28 cellular contexts compared by ENCODE assay signal in genomic region chr5:148306446-148306845, GRCh38. TPM values are rescaled to one million over a fixed set of nuclear protein-coding genes. Genes with fewer than 3 reads are reported as not detected.
"Had no signal": no experiment of that assay in that cellular context is flagged by ENCODE, and none has a peak within 500 bp of the region (broad histone marks: within the 10 kb centered on the region; RNA-seq: fewer than 3 reads in every experiment).

No MANE protein-coding gene starts in this region.

- H3K36me3 Mint-ChIP-seq: activated naive CD8-positive, alpha-beta T cell treated with anti-CD3 and anti-CD28 coated beads, Interleukin-2, amount 10 ng/mL, durations not matched to agents 7 days and 5 days had no signal

- ATAC-seq: activated CD8-positive, alpha-beta T cell treated with anti-CD3 and anti-CD28 coated beads for 36 hours; gastroesophageal sphincter; heart left ventricle; left ventricle myocardium superior; mucosa of descending colon; stimulated activated naive B cell treated with anti-CD40 and anti-IgM and Interleukin-4, amounts not matched to agents 10 μg/mL and 1 μg/mL and 100 μg/mL, for 72 hours; upper lobe of right lung had no signal

- H3K27ac Mint-ChIP-seq: activated B cell treated with CpG ODN at 0.5 μM for 24 hours; activated CD8-positive, alpha-beta T cell treated with anti-CD3 and anti-CD28 coated beads for 36 hours; activated naive CD8-positive, alpha-beta T cell treated with anti-CD3 and anti-CD28 coated beads, Interleukin-2, amount 10 ng/mL, durations not matched to agents 7 days and 5 days; activated T-cell treated with anti-CD3 and anti-CD28 coated beads, Interleukin-2, amount 50 U/mL, for 24 hours; activated T-helper 2 cell treated with anti-CD3 and anti-CD28 coated beads, Interferon-gamma antibody, Interleukin-2, Interleukin-4, amounts not matched to agents 10 μg/mL and 5 μg/mL and 100 μg/mL, durations not matched to agents 14 hours and 24 hours and 36 hours; memory B cell; stimulated activated naive B cell treated with anti-CD40 and anti-IgM and Interleukin-4, amounts not matched to agents 10 μg/mL and 1 μg/mL and 100 μg/mL, for 72 hours had no signal

- H3K4me3 Mint-ChIP-seq: activated B cell treated with CpG ODN at 0.5 μM for 24 hours; activated CD8-positive, alpha-beta T cell treated with anti-CD3 and anti-CD28 coated beads for 36 hours; activated naive CD8-positive, alpha-beta T cell treated with anti-CD3 and anti-CD28 coated beads, Interleukin-2, amount 10 ng/mL, durations not matched to agents 7 days and 5 days; activated T-cell treated with anti-CD3 and anti-CD28 coated beads, Interleukin-2, amount 50 U/mL, for 24 hours; memory B cell; naive B cell; neural crest cell; stimulated activated naive B cell treated with anti-CD40 and anti-IgM and Interleukin-4, amounts not matched to agents 10 μg/mL and 1 μg/mL and 100 μg/mL, for 72 hours had no signal

- H3K27ac ChIP-seq: dorsolateral prefrontal cortex, gastroesophageal sphincter, heart left ventricle, spleen, thoracic aorta, upper lobe of right lung had no signal

- DNase-seq: activated B cell treated with CpG ODN at 0.5 μM for 24 hours; activated CD4-positive, alpha-beta T cell treated with anti-CD3 and anti-CD28 coated beads for 4 hours; activated CD8-positive, alpha-beta T cell treated with anti-CD3 and anti-CD28 coated beads for 36 hours; activated naive CD4-positive, alpha-beta T cell treated with Interleukin-2 at 50 U/mL for 16 hours; activated naive CD8-positive, alpha-beta T cell treated with anti-CD3 and anti-CD28 coated beads, Interleukin-2, amount 10 ng/mL, durations not matched to agents 7 days and 5 days; activated T-cell treated with anti-CD3 and anti-CD28 coated beads, Interleukin-2, amount 50 U/mL, for 24 hours; amygdala; dorsolateral prefrontal cortex; erythroblast; heart left ventricle; kidney glomerular epithelial cell; left ventricle myocardium superior; mucosa of descending colon; naive B cell; retina; spleen; stimulated activated CD4-positive, alpha-beta T cell treated with anti-CD3 and anti-CD28 coated beads, Interleukin-4, amount 100 ng/mL, for 4 hours; stimulated activated naive B cell treated with anti-CD40 and anti-IgM and Interleukin-4, amounts not matched to agents 10 μg/mL and 1 μg/mL and 100 μg/mL, for 72 hours; T-helper 2 cell; upper lobe of right lung had no signal

- H3K9me3 Mint-ChIP-seq: activated CD8-positive, alpha-beta T cell treated with anti-CD3 and anti-CD28 coated beads for 36 hours; activated T-helper 2 cell treated with anti-CD3 and anti-CD28 coated beads, Interferon-gamma antibody, Interleukin-2, Interleukin-4, amounts not matched to agents 10 μg/mL and 5 μg/mL and 100 μg/mL, durations not matched to agents 14 hours and 24 hours and 36 hours had no signal

- H3K27me3 Mint-ChIP-seq: activated B cell treated with CpG ODN at 0.5 μM for 24 hours; activated CD8-positive, alpha-beta T cell treated with anti-CD3 and anti-CD28 coated beads for 36 hours; activated naive CD8-positive, alpha-beta T cell treated with anti-CD3 and anti-CD28 coated beads, Interleukin-2, amount 10 ng/mL, durations not matched to agents 7 days and 5 days had no signal

- H3K4me1 Mint-ChIP-seq: activated B cell treated with CpG ODN at 0.5 μM for 24 hours; activated naive CD8-positive, alpha-beta T cell treated with anti-CD3 and anti-CD28 coated beads, Interleukin-2, amount 10 ng/mL, durations not matched to agents 7 days and 5 days; memory B cell; naive B cell; neural crest cell; stimulated activated naive B cell treated with anti-CD40 and anti-IgM and Interleukin-4, amounts not matched to agents 10 μg/mL and 1 μg/mL and 100 μg/mL, for 72 hours had no signal

- H3K4me3 ChIP-seq: dorsolateral prefrontal cortex, gastroesophageal sphincter, heart left ventricle, mucosa of descending colon, spleen, thoracic aorta, upper lobe of right lung had no signal

RNA-seq across cellular contexts. Expression of gene SPINK7, which starts 5.8 kb away (rescaled TPM):
- total RNA-seq: activated B cell treated with CpG ODN at 0.5 μM for 24 hours; activated CD8-positive, alpha-beta T cell treated with anti-CD3 and anti-CD28 coated beads for 36 hours; activated naive CD8-positive, alpha-beta T cell treated with anti-CD3 and anti-CD28 coated beads, Interleukin-2, amount 10 ng/mL, durations not matched to agents 7 days and 5 days; activated T-helper 2 cell treated with anti-CD3 and anti-CD28 coated beads, Interferon-gamma antibody, Interleukin-2, Interleukin-4, amounts not matched to agents 10 μg/mL and 5 μg/mL and 100 μg/mL, durations not matched to agents 14 hours and 24 hours and 36 hours; cardiac septum; dorsolateral prefrontal cortex; heart left ventricle; left ventricle myocardium superior; mucosa of descending colon; neural crest cell; omental fat pad; posterior vena cava; spleen; thoracic aorta; upper lobe of right lung had no signal
- polyA plus RNA-seq: heart left ventricle had no signal

RNA-seq across cellular contexts. Expression of gene SPINK9, which starts 28.9 kb away (rescaled TPM):
- total RNA-seq: activated B cell treated with CpG ODN at 0.5 μM for 24 hours; activated CD8-positive, alpha-beta T cell treated with anti-CD3 and anti-CD28 coated beads for 36 hours; activated naive CD8-positive, alpha-beta T cell treated with anti-CD3 and anti-CD28 coated beads, Interleukin-2, amount 10 ng/mL, durations not matched to agents 7 days and 5 days; activated T-helper 2 cell treated with anti-CD3 and anti-CD28 coated beads, Interferon-gamma antibody, Interleukin-2, Interleukin-4, amounts not matched to agents 10 μg/mL and 5 μg/mL and 100 μg/mL, durations not matched to agents 14 hours and 24 hours and 36 hours; cardiac septum; gastroesophageal sphincter; mucosa of descending colon; neural crest cell; omental fat pad; posterior vena cava; spleen; thoracic aorta; upper lobe of right lung had no signal
- polyA plus RNA-seq: heart left ventricle, spleen had no signal

RNA-seq across cellular contexts. Expression of gene SPINK13, which starts 37.9 kb away (rescaled TPM):
- total RNA-seq: activated B cell treated with CpG ODN at 0.5 μM for 24 hours; activated CD8-positive, alpha-beta T cell treated with anti-CD3 and anti-CD28 coated beads for 36 hours; activated naive CD8-positive, alpha-beta T cell treated with anti-CD3 and anti-CD28 coated beads, Interleukin-2, amount 10 ng/mL, durations not matched to agents 7 days and 5 days; activated T-helper 2 cell treated with anti-CD3 and anti-CD28 coated beads, Interferon-gamma antibody, Interleukin-2, Interleukin-4, amounts not matched to agents 10 μg/mL and 5 μg/mL and 100 μg/mL, durations not matched to agents 14 hours and 24 hours and 36 hours; cardiac septum; dorsolateral prefrontal cortex; gastroesophageal sphincter; heart left ventricle; left ventricle myocardium superior; mucosa of descending colon; neural crest cell; omental fat pad; posterior vena cava; spleen; thoracic aorta; upper lobe of right lung had no signal
- polyA plus RNA-seq: heart left ventricle, spleen had no signal
